In genomic region chr2:211724933-211725332, GRCh38 we compare ENCODE assay signal across 15 cellular contexts.
DNase-seq lines count a peak whose midpoint lies in the region; ATAC-seq and TF ChIP-seq lines count a peak whose summit lies in the region.
"Had no signal": no experiment of that assay in that cellular context is flagged by ENCODE, and none has a peak within 500 bp of the region (broad histone marks: within the 10 kb centered on the region; RNA-seq: fewer than 3 reads in every experiment).

No MANE protein-coding gene starts in this region.

- no peak for TF ChIP-seq EP300 in stomach (IDR thresholded peaks at IDR 0.05)

- CTCF ChIA-PET in activated CD4-positive, alpha-beta T cell treated with anti-CD3 and anti-CD28 coated beads, Interleukin-2, amount 10 ng/mL, durations not matched to agents 7 days and 5 days (lab: Charles Lee) = no interaction called here

- H3K27ac Mint-ChIP-seq in activated CD4-positive, alpha-beta T cell treated with anti-CD3 and anti-CD28 coated beads, Interleukin-2, amount 10 ng/mL, durations not matched to agents 7 days and 5 days = no peak overlapping the region
- H3K27ac Mint-ChIP-seq: CD4-positive, CD25-positive, alpha-beta regulatory T cell; H9 had no signal

- no peaks in the 10 kb centered on the region for H3K9me3 Mint-ChIP-seq in activated CD4-positive, alpha-beta T cell treated with anti-CD3 and anti-CD28 coated beads, Interleukin-2, amount 10 ng/mL, durations not matched to agents 7 days and 5 days
- H3K9me3 Mint-ChIP-seq: H9 had no signal

- peak in 1 of 2 donors; percentile 79 for ATAC-seq in left cardiac atrium

- TF ChIP-seq POLR2A in testis (IDR thresholded peaks at IDR 0.05) (no peak), stomach (IDR thresholded peaks at IDR 0.05) (no peak)

- no peaks in the 10 kb centered on the region for H3K27me3 Mint-ChIP-seq in activated CD4-positive, alpha-beta T cell treated with anti-CD3 and anti-CD28 coated beads, Interleukin-2, amount 10 ng/mL, durations not matched to agents 7 days and 5 days
- H3K27me3 Mint-ChIP-seq: CD4-positive, CD25-positive, alpha-beta regulatory T cell had no signal

- POLR2A ChIA-PET in activated CD4-positive, alpha-beta T cell treated with anti-CD3 and anti-CD28 coated beads, Interleukin-2, amount 10 ng/mL, durations not matched to agents 7 days and 5 days (lab: Charles Lee) = no interaction called here

- intact Hi-C loops in left cardiac atrium (cut with DNase I) = no loop called here
- intact Hi-C loops in left ventricle myocardium inferior (cut with micrococcal nuclease) = no loop called here
- intact Hi-C loops in testis (cut with DNase I; ENCODE audit: low total_unique reads) = no loop called here
- intact Hi-C loops in stomach (cut with DNase I; ENCODE audit: low total_unique reads) = no loop called here

- TF ChIP-seq CTCF in left ventricle myocardium inferior (IDR thresholded peaks at IDR 0.05; ENCODE audit: borderline replicate concordance) (no peak), testis (IDR thresholded peaks at IDR 0.05) (no peak), stomach (IDR thresholded peaks at IDR 0.05) (no peak)

- H3K36me3 ChIP-seq in left ventricle myocardium inferior (no peaks in the 10 kb centered on the region), testis (ENCODE audit: low read depth, missing control alignments) (no peaks in the 10 kb centered on the region), stomach (no peaks in the 10 kb centered on the region)
- H3K36me3 ChIP-seq: BLaER1 treated with 17β-estradiol and CSF1 and Interleukin-3, amounts not matched to agents 10 nM and 100 nM had no signal

- H3K4me1 Mint-ChIP-seq in activated CD4-positive, alpha-beta T cell treated with anti-CD3 and anti-CD28 coated beads, Interleukin-2, amount 10 ng/mL, durations not matched to agents 7 days and 5 days = no peaks in the 10 kb centered on the region
- H3K4me1 Mint-ChIP-seq: CD4-positive, CD25-positive, alpha-beta regulatory T cell; H9 had no signal

- H3K4me3 Mint-ChIP-seq in activated CD4-positive, alpha-beta T cell treated with anti-CD3 and anti-CD28 coated beads, Interleukin-2, amount 10 ng/mL, durations not matched to agents 7 days and 5 days = no peak overlapping the region
- H3K4me3 Mint-ChIP-seq: H9 had no signal

- H3K36me3 Mint-ChIP-seq in activated CD4-positive, alpha-beta T cell treated with anti-CD3 and anti-CD28 coated beads, Interleukin-2, amount 10 ng/mL, durations not matched to agents 7 days and 5 days (ENCODE audit: low read depth) = no peaks in the 10 kb centered on the region
- H3K36me3 Mint-ChIP-seq: CD4-positive, CD25-positive, alpha-beta regulatory T cell had no signal

- H3K9me3 ChIP-seq in left ventricle myocardium inferior (replicated peaks) (no peaks in the 10 kb centered on the region), testis (no peaks in the 10 kb centered on the region), stomach (no peaks in the 10 kb centered on the region)
- H3K9me3 ChIP-seq: BLaER1 treated with 17β-estradiol and CSF1 and Interleukin-3, amounts not matched to agents 10 nM and 100 nM had no signal

- WGBS in testis, 2 donors = 68 to 76% methylated on average over 5 of the region's 5 CpGs
- 86 to 92% (median 91%) methylated on average over 5 of the region's 5 CpGs for WGBS in stomach, 5 donors

- no peaks in the 10 kb centered on the region for H3K4me1 ChIP-seq in left ventricle myocardium inferior
- peaks cover 16% of the 10 kb centered on the region for H3K4me1 ChIP-seq in testis
- no peaks in the 10 kb centered on the region for H3K4me1 ChIP-seq in stomach

- H3K27me3 ChIP-seq in left ventricle myocardium inferior (ENCODE audit: low read depth) (no peaks in the 10 kb centered on the region), testis (no peaks in the 10 kb centered on the region), stomach (no peaks in the 10 kb centered on the region)
- H3K27me3 ChIP-seq: BLaER1 treated with 17β-estradiol and CSF1 and Interleukin-3, amounts not matched to agents 10 nM and 100 nM had no signal

- H3K27ac ChIP-seq in left ventricle myocardium inferior (replicated peaks) = no peak overlapping the region
- peak overlapping the region in 1 of 2 donors; percentile 66 for H3K27ac ChIP-seq in testis
- H3K27ac ChIP-seq in stomach = no peak overlapping the region
- H3K27ac ChIP-seq: 22Rv1; BLaER1 treated with 17β-estradiol and CSF1 and Interleukin-3, amounts not matched to agents 10 nM and 100 nM had no signal

- DNase-seq in left cardiac atrium (peak; percentile 32), left ventricle myocardium inferior (no peak), foreskin melanocyte (peak; percentile 8), midbrain (lab: John Stamatoyannopoulos, UW) (peak; percentile 8), testis (peak; percentile 77), stomach (no peak)
- DNase-seq in activated CD8-positive, alpha-beta memory T cell treated with anti-CD3 and anti-CD28 coated beads, Interleukin-2, amount 50 U/mL, for 4 hours = no peak
- no peak for DNase-seq in activated CD4-positive, alpha-beta T cell treated with anti-CD3 and anti-CD28 coated beads, Interleukin-2, amount 10 ng/mL, durations not matched to agents 7 days and 5 days
- DNase-seq: CD4-positive, CD25-positive, alpha-beta regulatory T cell; DMS53; GF-D8; GOT3; H9 had no signal

- no peak overlapping the region for H3K4me3 ChIP-seq in left ventricle myocardium inferior
- H3K4me3 ChIP-seq in testis = no peak overlapping the region
- no peak overlapping the region for H3K4me3 ChIP-seq in stomach
- H3K4me3 ChIP-seq: BLaER1 treated with 17β-estradiol and CSF1 and Interleukin-3, amounts not matched to agents 10 nM and 100 nM had no signal

Comparison
In these comparisons a context has a peak if more than half of its experiments do, and no peak if none do; other contexts are left out.
1. DNase-seq: peak in left cardiac atrium (single experiment), foreskin melanocyte (single experiment), midbrain (single experiment) and testis (single experiment); none in left ventricle myocardium inferior (single experiment), activated CD8-positive, alpha-beta memory T cell treated with anti-CD3 and anti-CD28 coated beads, Interleukin-2, amount 50 U/mL, for 4 hours (single experiment), activated CD4-positive, alpha-beta T cell treated with anti-CD3 and anti-CD28 coated beads, Interleukin-2, amount 10 ng/mL, durations not matched to agents 7 days and 5 days (single experiment) and stomach (single experiment).